34 cellular contexts compared by ENCODE assay signal in genomic region chr1:24474193-24474592, GRCh38.
"Had no signal": no experiment of that assay in that cellular context is flagged by ENCODE, and none has a peak within 500 bp of the region (broad histone marks: within the 10 kb centered on the region; RNA-seq: fewer than 3 reads in every experiment).

No MANE protein-coding gene starts in this region.

- H3K4me1 ChIP-seq: ascending aorta, Peyer's patch had no signal

- H3K9me3 Mint-ChIP-seq: activated B cell treated with CpG ODN at 0.5 μM for 24 hours; activated CD4-positive, alpha-beta memory T cell treated with anti-CD3 and anti-CD28 coated beads for 36 hours; activated naive CD8-positive, alpha-beta T cell treated with anti-CD3 and anti-CD28 coated beads, Interleukin-2, amount 10 ng/mL, durations not matched to agents 7 days and 5 days; central memory CD8-positive, alpha-beta T cell; T-helper 1 cell treated with Interleukin-12 subunit alpha and Interleukin-12 subunit beta and Interleukin-4 antibody, amounts not matched to agents 30 μg/mL and 1 μg/mL, for 36 hours; T-helper 2 cell treated with Interferon-gamma antibody and Interleukin-4, amounts not matched to agents 5 μg/mL and 100 μg/mL, for 36 hours had no signal

- H3K36me3 ChIP-seq: ascending aorta, cardiac muscle cell, Peyer's patch had no signal

- H3K27ac Mint-ChIP-seq: activated B cell treated with CpG ODN at 0.5 μM for 24 hours; activated CD4-positive, alpha-beta memory T cell treated with anti-CD3 and anti-CD28 coated beads for 36 hours; activated naive CD8-positive, alpha-beta T cell treated with anti-CD3 and anti-CD28 coated beads, Interleukin-2, amount 10 ng/mL, durations not matched to agents 7 days and 5 days; T-helper 1 cell treated with Interleukin-12 subunit alpha and Interleukin-12 subunit beta and Interleukin-4 antibody, amounts not matched to agents 30 μg/mL and 1 μg/mL, for 36 hours; T-helper 2 cell treated with Interferon-gamma antibody and Interleukin-4, amounts not matched to agents 5 μg/mL and 100 μg/mL, for 36 hours had no signal

- H3K9me3 ChIP-seq: ascending aorta, Peyer's patch, SJSA1, SK-N-SH had no signal

- ATAC-seq: PC-3 had no signal

- H3K4me1 Mint-ChIP-seq: activated B cell treated with CpG ODN at 0.5 μM for 24 hours; central memory CD8-positive, alpha-beta T cell had no signal

- H3K4me3 Mint-ChIP-seq: activated B cell treated with CpG ODN at 0.5 μM for 24 hours; activated CD4-positive, alpha-beta memory T cell treated with anti-CD3 and anti-CD28 coated beads for 36 hours; activated naive CD8-positive, alpha-beta T cell treated with anti-CD3 and anti-CD28 coated beads, Interleukin-2, amount 10 ng/mL, durations not matched to agents 7 days and 5 days; central memory CD8-positive, alpha-beta T cell; T-helper 1 cell treated with Interleukin-12 subunit alpha and Interleukin-12 subunit beta and Interleukin-4 antibody, amounts not matched to agents 30 μg/mL and 1 μg/mL, for 36 hours; T-helper 2 cell treated with Interferon-gamma antibody and Interleukin-4, amounts not matched to agents 5 μg/mL and 100 μg/mL, for 36 hours had no signal

- H3K27me3 ChIP-seq: ascending aorta, cardiac muscle cell, Peyer's patch, SJSA1 had no signal

- H3K9ac ChIP-seq: SK-N-SH had no signal

- H3K27me3 Mint-ChIP-seq: activated B cell treated with CpG ODN at 0.5 μM for 24 hours; activated CD4-positive, alpha-beta memory T cell treated with anti-CD3 and anti-CD28 coated beads for 36 hours; activated naive CD8-positive, alpha-beta T cell treated with anti-CD3 and anti-CD28 coated beads, Interleukin-2, amount 10 ng/mL, durations not matched to agents 7 days and 5 days; central memory CD8-positive, alpha-beta T cell had no signal

- FAIRE-seq: TTC549 had no signal

- H3K27ac ChIP-seq: ascending aorta, cardiac muscle cell, Peyer's patch, SJSA1 had no signal

- H3K4me2 ChIP-seq: SK-N-SH had no signal

- DNase-seq: activated B cell treated with CpG ODN at 0.5 μM for 24 hours; activated CD4-positive, alpha-beta memory T cell treated with anti-CD3 and anti-CD28 coated beads for 36 hours; activated CD4-positive, alpha-beta T cell treated with anti-CD3 and anti-CD28 coated beads for 4 hours; activated CD4-positive, alpha-beta T cell treated with anti-CD3 and anti-CD28 coated beads, Interleukin-2, amount 50 U/mL, for 1 hour; activated CD4-positive, CD25-positive, alpha-beta regulatory T cell treated with anti-CD3 and anti-CD28 coated beads, Interleukin-2, amount 50 U/mL, for 72 hours; activated CD8-positive, alpha-beta memory T cell treated with anti-CD3 and anti-CD28 coated beads, Interleukin-2, amount 50 U/mL, for 4 hours; activated effector memory CD4-positive, alpha-beta T cell treated with Interleukin-2 at 50 U/mL for 16 hours; activated naive CD4-positive, alpha-beta T cell treated with anti-CD3 and anti-CD28 coated beads, Interleukin-2, amount 50 U/mL, for 16 hours; activated naive CD8-positive, alpha-beta T cell treated with anti-CD3 and anti-CD28 coated beads, Interleukin-2, amount 10 ng/mL, durations not matched to agents 7 days and 5 days; activated T-cell treated with anti-CD3 and anti-CD28 coated beads for 4 hours; activated T-cell treated with anti-CD3 and anti-CD28 coated beads, Interleukin-2, amount 50 U/mL, for 48 hours; amygdala; NCI-H1048; NCI-H1105 treated with DMSO at 0.1 percent for 48 hours; NCI-H1436; NCI-H1694 treated with DMSO at 0.1 percent for 48 hours; NCI-H2029; NCI-H2171; NCI-H510A; NCI-H526; NCI-H748 treated with DMSO at 0.1 percent for 48 hours; NK-92 treated with Interleukin-12 subunit alpha and Interleukin-12 subunit beta, amount 100 ng/mL, for 24 hours; PC-3; Peyer's patch; RPMI8226; SHP77 treated with DMSO at 0.1 percent for 48 hours; SK-N-SH had no signal

- H3K4me3 ChIP-seq: ascending aorta, cardiac muscle cell, Peyer's patch, SJSA1 had no signal
